In the genomic region with DNA sequence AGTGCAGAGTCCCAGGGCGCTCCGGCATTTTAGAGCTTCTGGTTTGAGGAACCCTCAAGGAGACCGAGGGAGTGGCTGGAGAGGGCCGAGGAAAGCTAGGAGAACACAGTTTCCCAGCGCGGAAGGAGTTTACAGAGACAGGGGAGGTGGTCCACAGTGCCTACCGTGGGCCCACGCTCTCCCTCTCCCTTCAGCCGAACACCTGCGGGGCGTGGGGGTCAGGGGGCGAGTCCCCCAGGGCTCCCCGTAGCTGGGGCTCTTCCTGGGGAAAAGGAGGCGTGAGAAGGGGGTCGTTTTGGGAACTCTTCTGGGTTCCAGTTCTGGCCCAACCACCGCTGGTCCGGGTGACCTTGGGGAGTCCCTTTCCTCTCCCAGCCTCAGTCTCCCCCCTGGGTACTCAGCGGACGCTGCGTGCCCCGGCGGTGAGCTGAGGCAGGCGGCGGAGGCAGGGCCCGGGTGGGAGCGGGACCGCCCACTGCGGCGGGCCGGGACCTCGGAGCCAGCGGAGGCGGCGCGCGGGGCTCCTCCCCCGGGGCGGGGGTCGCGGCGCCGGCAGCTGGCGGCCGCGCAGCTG, we compare ENCODE assay signal across 8 cellular contexts. TPM values are rescaled to one million over a fixed set of nuclear protein-coding genes. Genes with fewer than 3 reads are reported as not detected.
DNase-seq lines count a peak whose midpoint lies in the region; ATAC-seq and TF ChIP-seq lines count a peak whose summit lies in the region.
"Had no signal": no experiment of that assay in that cellular context is flagged by ENCODE, and none has a peak within 500 bp of the region (broad histone marks: within the 10 kb centered on the region; RNA-seq: fewer than 3 reads in every experiment).

No MANE protein-coding gene starts in this region.

- TF ChIP-seq CTCF in HCT116 (IDR thresholded peaks at IDR 0.05 in 2 of 3, conservative IDR thresholded peaks at IDR 0.05 in 1 of 3; ENCODE audit: borderline replicate concordance in 1 of 3, insufficient read depth in 1 of 3, low read depth in 2 of 3, low read length in 2 of 3) (no peak), WTC11 (IDR thresholded peaks at IDR 0.05) (no peak)

- H3K79me2 ChIP-seq in HCT116 (ENCODE audit: insufficient read depth, low read length): no peaks in the 10 kb centered on the region

- H3K4me3 ChIP-seq in HCT116 (replicated peaks in 1 of 2; ENCODE audit: low read depth in 1 of 2, low read length in 2 of 2): peak overlapping the region; percentile 3 to 30; a peak in 2 of 4 replicates
- H3K4me3 ChIP-seq in iPS-20b (ENCODE audit: low read length): peak overlapping the region; percentile 63; the same call in 1 of the 2 replicates

- peaks cover 88% of the 10 kb centered on the region for H3K27me3 Mint-ChIP-seq in WTC11 (ENCODE audit: low read depth)

- H3K9ac ChIP-seq in HCT116 (ENCODE audit: low read length) (no peak overlapping the region), iPS-20b (ENCODE audit: low read depth, low read length) (no peak overlapping the region)

- peaks cover 0 to 10% of the 10 kb centered on the region in 2 experiments; a peak in 2 of 4 replicates for H3K4me1 ChIP-seq in HCT116 (ENCODE audit: control insufficient read depth in 1 of 2, insufficient read depth in 2 of 2, low read length in 2 of 2)
- H3K4me1 ChIP-seq in iPS-20b (ENCODE audit: insufficient read depth, low read length): no peaks in the 10 kb centered on the region

- H3K9me2 ChIP-seq in HCT116 (ENCODE audit: insufficient read depth): no peaks in the 10 kb centered on the region

- H3K27me3 ChIP-seq in HCT116 (ENCODE audit: insufficient read depth, low read length) (peaks cover 36% of the 10 kb centered on the region), iPS-20b (ENCODE audit: insufficient read depth, low read length) (peaks cover 92% of the 10 kb centered on the region)

- H3K27ac ChIP-seq in HCT116 (ENCODE audit: low read depth, low read length) (no peak overlapping the region), iPS-20b (ENCODE audit: low read length) (no peak overlapping the region)

- peak overlapping the region; percentile 60 for H3K4me2 ChIP-seq in HCT116 (ENCODE audit: low read length)

- intact Hi-C loops in HCT116 (cut with micrococcal nuclease): no loop called here

- no peak overlapping the region for H2AFZ ChIP-seq in HCT116 (ENCODE audit: low read depth, low read length, poor library complexity, severe bottlenecking)

- H3K4me3 Mint-ChIP-seq in WTC11: peak overlapping the region; percentile 62

- H3K36me3 Mint-ChIP-seq in WTC11: no peaks in the 10 kb centered on the region

- RAD21 ChIA-PET in HCT116 (lab: Charles Lee; ENCODE audit: low non-redundant PET in 1 of 2, low total read pairs in 2 of 2, uncharacterized antibody in 2 of 2, unreplicated experiment in 2 of 2): no interaction called here

- POLR2A ChIA-PET in HCT116 (lab: Charles Lee): no interaction called here
- POLR2A ChIA-PET in WTC11 (lab: Charles Lee): no interaction called here

- DNase-seq in HCT116 (ENCODE audit: low read depth, low spot score) (no peak), WTC11 (ENCODE audit: low spot score) (no peak), glomerular visceral epithelial cell (ENCODE audit: extremely low spot score) (no peak), NOMO-1 (lab: John Stamatoyannopoulos, UW; ENCODE audit: unreplicated experiment in 2 of 2) (no peak)
- DNase-seq in stimulated activated naive CD8-positive, alpha-beta T cell treated with anti-CD3 and anti-CD28 coated beads, Interleukin-15, Interleukin-2, amounts not matched to agents 100 U/mL and 50 U/mL, for 24 hours: no peak

- H3K9me3 Mint-ChIP-seq in WTC11: no peaks in the 10 kb centered on the region

- BruUV-seq in HCT116 (replicated peaks; lab: Mats Ljungman, UMichigan): no TSS peak

- CTCF ChIA-PET in HCT116 (lab: Charles Lee) (no interaction called here), WTC11 (lab: Charles Lee) (interaction anchor here (0.6 to 1.0 kb wide), 2 partner anchors 18 to 1940 kb away, joined by 3 to 4 read pairs; no protein-coding TSS in a partner anchor)

- no peak for ATAC-seq in HCT116
- ATAC-seq in WTC11: no peak; the same call in 1 of the 2 replicates
- peak; percentile 4 for ATAC-seq in stimulated activated naive CD8-positive, alpha-beta T cell treated with anti-CD3 and anti-CD28 coated beads, Interleukin-15, Interleukin-2, amounts not matched to agents 100 U/mL and 50 U/mL, for 24 hours
- no peak for ATAC-seq in HG02840 (IDR thresholded peaks at IDR 0.05; ENCODE audit: low FRiP score, unreplicated experiment)

- no peak overlapping the region for H3K27ac Mint-ChIP-seq in WTC11

- H3K36me3 ChIP-seq in HCT116 (ENCODE audit: control insufficient read depth in 1 of 2, insufficient read depth in 2 of 2, low read length in 2 of 2): no peaks in the 10 kb centered on the region
- H3K36me3 ChIP-seq in iPS-20b (ENCODE audit: insufficient read depth, low read depth, low read length): no peaks in the 10 kb centered on the region

- H3K9me3 ChIP-seq in HCT116 (ENCODE audit: control insufficient read depth in 1 of 2, insufficient read depth in 1 of 2, low read depth in 1 of 2, low read length in 2 of 2): no peaks in the 10 kb centered on the region
- H3K9me3 ChIP-seq in iPS-20b (ENCODE audit: insufficient read depth, low read depth, low read length): no peaks in the 10 kb centered on the region

- TF ChIP-seq POLR2A in HCT116 (IDR thresholded peaks at IDR 0.05; ENCODE audit: borderline replicate concordance, extremely low read depth, insufficient read depth, insufficient read length): no peak

- TF ChIP-seq RAD21 in HCT116 (IDR thresholded peaks at IDR 0.05; ENCODE audit: low read depth): no peak

- no peaks in the 10 kb centered on the region for H4K20me1 ChIP-seq in HCT116 (ENCODE audit: insufficient read depth)

- peaks cover 10% of the 10 kb centered on the region for H3K4me1 Mint-ChIP-seq in WTC11

TF ChIP-seq in HCT116, 20 proteins besides CTCF, POLR2A, EP300 and RAD21 (continues in another document):
- TF ChIP-seq SIN3A (IDR thresholded peaks at IDR 0.05; ENCODE audit: low read depth) (no peak), EZH2 (IDR thresholded peaks at IDR 0.05) (no peak), EZH2phosphoT487 (IDR thresholded peaks at IDR 0.05; ENCODE audit: borderline replicate concordance) (no peak)
- TF ChIP-seq, protein P1, sequence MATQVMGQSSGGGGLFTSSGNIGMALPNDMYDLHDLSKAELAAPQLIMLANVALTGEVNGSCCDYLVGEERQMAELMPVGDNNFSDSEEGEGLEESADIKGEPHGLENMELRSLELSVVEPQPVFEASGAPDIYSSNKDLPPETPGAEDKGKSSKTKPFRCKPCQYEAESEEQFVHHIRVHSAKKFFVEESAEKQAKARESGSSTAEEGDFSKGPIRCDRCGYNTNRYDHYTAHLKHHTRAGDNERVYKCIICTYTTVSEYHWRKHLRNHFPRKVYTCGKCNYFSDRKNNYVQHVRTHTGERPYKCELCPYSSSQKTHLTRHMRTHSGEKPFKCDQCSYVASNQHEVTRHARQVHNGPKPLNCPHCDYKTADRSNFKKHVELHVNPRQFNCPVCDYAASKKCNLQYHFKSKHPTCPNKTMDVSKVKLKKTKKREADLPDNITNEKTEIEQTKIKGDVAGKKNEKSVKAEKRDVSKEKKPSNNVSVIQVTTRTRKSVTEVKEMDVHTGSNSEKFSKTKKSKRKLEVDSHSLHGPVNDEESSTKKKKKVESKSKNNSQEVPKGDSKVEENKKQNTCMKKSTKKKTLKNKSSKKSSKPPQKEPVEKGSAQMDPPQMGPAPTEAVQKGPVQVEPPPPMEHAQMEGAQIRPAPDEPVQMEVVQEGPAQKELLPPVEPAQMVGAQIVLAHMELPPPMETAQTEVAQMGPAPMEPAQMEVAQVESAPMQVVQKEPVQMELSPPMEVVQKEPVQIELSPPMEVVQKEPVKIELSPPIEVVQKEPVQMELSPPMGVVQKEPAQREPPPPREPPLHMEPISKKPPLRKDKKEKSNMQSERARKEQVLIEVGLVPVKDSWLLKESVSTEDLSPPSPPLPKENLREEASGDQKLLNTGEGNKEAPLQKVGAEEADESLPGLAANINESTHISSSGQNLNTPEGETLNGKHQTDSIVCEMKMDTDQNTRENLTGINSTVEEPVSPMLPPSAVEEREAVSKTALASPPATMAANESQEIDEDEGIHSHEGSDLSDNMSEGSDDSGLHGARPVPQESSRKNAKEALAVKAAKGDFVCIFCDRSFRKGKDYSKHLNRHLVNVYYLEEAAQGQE (IDR thresholded peaks at IDR 0.05; ENCODE audit: low read depth): no peak

TF ChIP-seq in WTC11, 78 proteins besides CTCF, POLR2A, EP300 and RAD21:
- TF ChIP-seq FOXK1 (CRISPR knock-in tag; IDR thresholded peaks at IDR 0.05) (no peak), NR2C2 (CRISPR knock-in tag; IDR thresholded peaks at IDR 0.05) (no peak), ZNF423 (CRISPR knock-in tag; IDR thresholded peaks at IDR 0.05) (peak; percentile 29; the same call in 1 of the 2 replicates)

RNA-seq across cellular contexts. Expression of a gene that starts 0.4 kb away (rescaled TPM):
- 0.52 TPM for total RNA-seq in HCT116 (2021; ENCODE audit: unreplicated experiment)
- polyA plus RNA-seq in HCT116 (2012): 0.12 and 0.26 TPM in 2 replicates
- total RNA-seq in WTC11 (2021): 0.14 to 0.26 TPM (median 0.14 TPM) in 3 replicates
- total RNA-seq: fibroblast of villous mesenchyme had no signal

RNA-seq across cellular contexts. Expression of a gene that starts 58.0 kb away (rescaled TPM):
- total RNA-seq in HCT116 (2021; ENCODE audit: unreplicated experiment) (161 TPM), WTC11 (2021) (112 to 126 TPM (median 124 TPM) in 3 replicates)
- polyA plus RNA-seq in HCT116 (2012): 118 and 167 TPM in 2 replicates
